In the genomic region with DNA sequence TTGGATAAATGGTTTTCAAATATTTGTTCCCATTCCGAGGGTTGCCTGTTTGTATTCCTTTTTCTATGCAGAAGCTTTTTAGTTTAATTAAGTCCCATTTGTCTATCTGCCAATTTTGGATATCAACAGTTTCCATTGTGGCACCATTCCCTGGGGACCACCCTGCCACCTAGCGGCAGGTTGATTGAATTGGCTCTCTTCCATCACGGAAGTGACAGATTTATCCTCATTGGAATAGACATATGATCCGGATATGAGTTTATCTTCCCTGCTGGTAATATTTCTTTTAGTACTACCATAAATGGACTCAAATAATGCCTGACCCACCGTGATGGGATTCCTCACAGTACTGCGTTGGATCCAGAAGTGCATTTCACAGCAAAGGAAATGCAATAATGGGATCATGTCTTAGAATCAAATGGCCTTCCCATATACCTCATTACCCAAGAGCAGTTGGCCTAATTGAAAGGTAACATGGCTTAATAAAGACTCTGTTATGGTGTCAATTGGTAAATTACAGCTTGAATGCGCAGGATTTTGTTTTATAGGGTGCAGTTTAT, we compare ENCODE assay signal across 1 cellular context.
TF ChIP-seq lines count a peak whose summit lies in the region.

No MANE protein-coding gene starts in this region.

TF ChIP-seq in SK-N-SH treated with all-trans-retinoic acid at 6 μM for 48 hours, 23 proteins besides CTCF, POLR2A, EP300 and RAD21 (continued from another document):
- TF ChIP-seq, protein P1, sequence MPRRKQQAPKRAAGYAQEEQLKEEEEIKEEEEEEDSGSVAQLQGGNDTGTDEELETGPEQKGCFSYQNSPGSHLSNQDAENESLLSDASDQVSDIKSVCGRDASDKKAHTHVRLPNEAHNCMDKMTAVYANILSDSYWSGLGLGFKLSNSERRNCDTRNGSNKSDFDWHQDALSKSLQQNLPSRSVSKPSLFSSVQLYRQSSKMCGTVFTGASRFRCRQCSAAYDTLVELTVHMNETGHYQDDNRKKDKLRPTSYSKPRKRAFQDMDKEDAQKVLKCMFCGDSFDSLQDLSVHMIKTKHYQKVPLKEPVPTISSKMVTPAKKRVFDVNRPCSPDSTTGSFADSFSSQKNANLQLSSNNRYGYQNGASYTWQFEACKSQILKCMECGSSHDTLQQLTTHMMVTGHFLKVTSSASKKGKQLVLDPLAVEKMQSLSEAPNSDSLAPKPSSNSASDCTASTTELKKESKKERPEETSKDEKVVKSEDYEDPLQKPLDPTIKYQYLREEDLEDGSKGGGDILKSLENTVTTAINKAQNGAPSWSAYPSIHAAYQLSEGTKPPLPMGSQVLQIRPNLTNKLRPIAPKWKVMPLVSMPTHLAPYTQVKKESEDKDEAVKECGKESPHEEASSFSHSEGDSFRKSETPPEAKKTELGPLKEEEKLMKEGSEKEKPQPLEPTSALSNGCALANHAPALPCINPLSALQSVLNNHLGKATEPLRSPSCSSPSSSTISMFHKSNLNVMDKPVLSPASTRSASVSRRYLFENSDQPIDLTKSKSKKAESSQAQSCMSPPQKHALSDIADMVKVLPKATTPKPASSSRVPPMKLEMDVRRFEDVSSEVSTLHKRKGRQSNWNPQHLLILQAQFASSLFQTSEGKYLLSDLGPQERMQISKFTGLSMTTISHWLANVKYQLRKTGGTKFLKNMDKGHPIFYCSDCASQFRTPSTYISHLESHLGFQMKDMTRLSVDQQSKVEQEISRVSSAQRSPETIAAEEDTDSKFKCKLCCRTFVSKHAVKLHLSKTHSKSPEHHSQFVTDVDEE (CRISPR knock-in tag; IDR thresholded peaks at IDR 0.05), result no peak
- TF ChIP-seq TCF4 (CRISPR knock-in tag; IDR thresholded peaks at IDR 0.05; ENCODE audit: borderline replicate concordance), result no peak
- no peak for TF ChIP-seq ESRRG (CRISPR knock-in tag; IDR thresholded peaks at IDR 0.05)
- TF ChIP-seq, protein P2, sequence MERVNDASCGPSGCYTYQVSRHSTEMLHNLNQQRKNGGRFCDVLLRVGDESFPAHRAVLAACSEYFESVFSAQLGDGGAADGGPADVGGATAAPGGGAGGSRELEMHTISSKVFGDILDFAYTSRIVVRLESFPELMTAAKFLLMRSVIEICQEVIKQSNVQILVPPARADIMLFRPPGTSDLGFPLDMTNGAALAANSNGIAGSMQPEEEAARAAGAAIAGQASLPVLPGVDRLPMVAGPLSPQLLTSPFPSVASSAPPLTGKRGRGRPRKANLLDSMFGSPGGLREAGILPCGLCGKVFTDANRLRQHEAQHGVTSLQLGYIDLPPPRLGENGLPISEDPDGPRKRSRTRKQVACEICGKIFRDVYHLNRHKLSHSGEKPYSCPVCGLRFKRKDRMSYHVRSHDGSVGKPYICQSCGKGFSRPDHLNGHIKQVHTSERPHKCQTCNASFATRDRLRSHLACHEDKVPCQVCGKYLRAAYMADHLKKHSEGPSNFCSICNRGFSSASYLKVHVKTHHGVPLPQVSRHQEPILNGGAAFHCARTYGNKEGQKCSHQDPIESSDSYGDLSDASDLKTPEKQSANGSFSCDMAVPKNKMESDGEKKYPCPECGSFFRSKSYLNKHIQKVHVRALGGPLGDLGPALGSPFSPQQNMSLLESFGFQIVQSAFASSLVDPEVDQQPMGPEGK (CRISPR knock-in tag; IDR thresholded peaks at IDR 0.05; ENCODE audit: borderline replicate concordance), result no peak
- TF ChIP-seq PPARA (CRISPR knock-in tag; IDR thresholded peaks at IDR 0.05; ENCODE audit: borderline replicate concordance), result no peak
- no peak for TF ChIP-seq CSDC2 (CRISPR knock-in tag; IDR thresholded peaks at IDR 0.05)
- TF ChIP-seq ZNF8 (CRISPR knock-in tag; IDR thresholded peaks at IDR 0.05), result no peak
- no peak for TF ChIP-seq BACH2 (CRISPR knock-in tag; IDR thresholded peaks at IDR 0.05; ENCODE audit: borderline replicate concordance)
- TF ChIP-seq, protein P3, sequence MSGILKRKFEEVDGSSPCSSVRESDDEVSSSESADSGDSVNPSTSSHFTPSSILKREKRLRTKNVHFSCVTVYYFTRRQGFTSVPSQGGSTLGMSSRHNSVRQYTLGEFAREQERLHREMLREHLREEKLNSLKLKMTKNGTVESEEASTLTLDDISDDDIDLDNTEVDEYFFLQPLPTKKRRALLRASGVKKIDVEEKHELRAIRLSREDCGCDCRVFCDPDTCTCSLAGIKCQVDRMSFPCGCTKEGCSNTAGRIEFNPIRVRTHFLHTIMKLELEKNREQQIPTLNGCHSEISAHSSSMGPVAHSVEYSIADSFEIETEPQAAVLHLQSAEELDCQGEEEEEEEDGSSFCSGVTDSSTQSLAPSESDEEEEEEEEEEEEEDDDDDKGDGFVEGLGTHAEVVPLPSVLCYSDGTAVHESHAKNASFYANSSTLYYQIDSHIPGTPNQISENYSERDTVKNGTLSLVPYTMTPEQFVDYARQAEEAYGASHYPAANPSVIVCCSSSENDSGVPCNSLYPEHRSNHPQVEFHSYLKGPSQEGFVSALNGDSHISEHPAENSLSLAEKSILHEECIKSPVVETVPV (CRISPR knock-in tag; IDR thresholded peaks at IDR 0.05), result no peak
- TF ChIP-seq ISL1 (CRISPR knock-in tag; IDR thresholded peaks at IDR 0.05), result no peak
- no peak for TF ChIP-seq ZFP3 (CRISPR knock-in tag; IDR thresholded peaks at IDR 0.05)
- no peak for TF ChIP-seq ZFP30 (CRISPR knock-in tag; IDR thresholded peaks at IDR 0.05)
- TF ChIP-seq, protein P4, sequence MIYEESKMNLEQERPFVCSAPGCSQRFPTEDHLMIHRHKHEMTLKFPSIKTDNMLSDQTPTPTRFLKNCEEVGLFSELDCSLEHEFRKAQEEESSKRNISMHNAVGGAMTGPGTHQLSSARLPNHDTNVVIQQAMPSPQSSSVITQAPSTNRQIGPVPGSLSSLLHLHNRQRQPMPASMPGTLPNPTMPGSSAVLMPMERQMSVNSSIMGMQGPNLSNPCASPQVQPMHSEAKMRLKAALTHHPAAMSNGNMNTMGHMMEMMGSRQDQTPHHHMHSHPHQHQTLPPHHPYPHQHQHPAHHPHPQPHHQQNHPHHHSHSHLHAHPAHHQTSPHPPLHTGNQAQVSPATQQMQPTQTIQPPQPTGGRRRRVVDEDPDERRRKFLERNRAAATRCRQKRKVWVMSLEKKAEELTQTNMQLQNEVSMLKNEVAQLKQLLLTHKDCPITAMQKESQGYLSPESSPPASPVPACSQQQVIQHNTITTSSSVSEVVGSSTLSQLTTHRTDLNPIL (CRISPR knock-in tag; IDR thresholded peaks at IDR 0.05; ENCODE audit: low read depth), result no peak
